Comparison of ENCODE assay signal across 1 cellular context in the genomic region with DNA sequence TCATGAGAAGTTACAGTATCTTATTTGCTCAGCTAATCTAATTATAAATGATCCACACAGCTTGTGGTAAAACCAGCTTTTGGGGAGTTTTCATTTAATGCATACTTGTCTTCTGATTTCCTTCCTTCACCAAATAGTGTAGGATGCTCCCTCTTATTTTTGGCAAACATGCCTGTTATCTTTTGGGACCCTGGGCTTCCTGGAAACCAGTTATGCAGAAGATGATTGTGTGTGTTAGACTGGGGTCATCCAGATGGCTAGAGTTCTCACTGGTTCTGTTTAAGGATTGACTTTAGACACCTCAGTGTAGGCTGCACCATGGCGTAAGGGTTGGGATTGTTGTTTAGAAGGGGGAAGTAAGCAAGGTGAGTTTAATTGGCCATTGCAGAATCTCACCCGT.
TF ChIP-seq lines count a peak whose summit lies in the region.

No MANE protein-coding gene starts in this region.

TF ChIP-seq in GM12878, 131 proteins besides CTCF, POLR2A, EP300 and RAD21:
- TF ChIP-seq SREBF2 (IDR thresholded peaks at IDR 0.05; ENCODE audit: low read length) = no peak
- no peak for TF ChIP-seq USF1 (IDR thresholded peaks at IDR 0.05; ENCODE audit: borderline replicate concordance, extremely low read length, insufficient read depth, low read depth, low read length)
- TF ChIP-seq CEBPB (IDR thresholded peaks at IDR 0.05; ENCODE audit: borderline replicate concordance in 1 of 2, low read depth in 2 of 2, low read length in 2 of 2) = no peak
- TF ChIP-seq TCF3 (IDR thresholded peaks at IDR 0.05; ENCODE audit: borderline replicate concordance, insufficient read depth, low read depth, low read length) = no peak
- TF ChIP-seq ZSCAN29 (IDR thresholded peaks at IDR 0.05) = no peak
- TF ChIP-seq CREB1 (IDR thresholded peaks at IDR 0.05; ENCODE audit: low read depth) = no peak
- TF ChIP-seq BCLAF1 (IDR thresholded peaks at IDR 0.05) = no peak
- TF ChIP-seq KAT2A (conservative IDR thresholded peaks at IDR 0.05; ENCODE audit: control insufficient read depth, low read depth, low read length) = no peak
- no peak for TF ChIP-seq POLR2AphosphoS2 (IDR thresholded peaks at IDR 0.05; ENCODE audit: low read depth, low read length)
- no peak for TF ChIP-seq RUNX3 (IDR thresholded peaks at IDR 0.05; ENCODE audit: low read length)
- TF ChIP-seq PAX8 (IDR thresholded peaks at IDR 0.05) = no peak
- TF ChIP-seq FOXM1 (IDR thresholded peaks at IDR 0.05; ENCODE audit: low read depth, low read length) = no peak
- no peak for TF ChIP-seq PBX3 (IDR thresholded peaks at IDR 0.05; ENCODE audit: insufficient replicate concordance, low read depth, low read length)
TF ChIP-seq in GM12878: peak in this region for 0.
